Comparison of ENCODE assay signal across 8 cellular contexts in genomic region chr2:161418715-161419337, GRCh38. TPM values are rescaled to one million over a fixed set of nuclear protein-coding genes. Genes with fewer than 3 reads are reported as not detected.
DNase-seq lines count a peak whose midpoint lies in the region; ATAC-seq and TF ChIP-seq lines count a peak whose summit lies in the region.

No MANE protein-coding gene starts in this region.

- no peak overlapping the region for H3K4me3 ChIP-seq in colonic mucosa

- H3K27me3 ChIP-seq in colonic mucosa: peaks cover 96% of the 10 kb centered on the region

- H3K36me3 ChIP-seq in colonic mucosa: no peaks in the 10 kb centered on the region

- TF ChIP-seq CTCF in colonic mucosa (IDR thresholded peaks at IDR 0.05): no peak

- no peaks in the 10 kb centered on the region for H3K9me3 ChIP-seq in colonic mucosa

- H3K9ac ChIP-seq in colonic mucosa (ENCODE audit: low read depth in 2 of 2, low read length in 2 of 2): no peak overlapping the region

- peaks cover 5% of the 10 kb centered on the region for H3K4me1 ChIP-seq in colonic mucosa

- intact Hi-C loops in colonic mucosa (cut with DNase I): no loop called here

- DNase-seq in NCI-H748 (lab: John Stamatoyannopoulos, UW; ENCODE audit: unreplicated experiment): peak; percentile 65
- no peak for DNase-seq in NCI-H748 treated with DMSO at 0.1 percent for 48 hours (lab: John Stamatoyannopoulos, UW)
- DNase-seq in NCI-H2227 treated with DMSO at 0.1 percent for 48 hours (lab: John Stamatoyannopoulos, UW): peak; percentile 43
- DNase-seq in colonic mucosa: peak; percentile 29
- DNase-seq in retina: peak; percentile 88
- DNase-seq in NCI-H510A (lab: John Stamatoyannopoulos, UW): no peak

- no peak overlapping the region for H3K27ac ChIP-seq in colonic mucosa

- no peak for ATAC-seq in HG03196 (IDR thresholded peaks at IDR 0.05; ENCODE audit: unreplicated experiment)
- ATAC-seq in GM21447 (IDR thresholded peaks at IDR 0.05; ENCODE audit: unreplicated experiment): no peak

RNA-seq across cellular contexts. Expression of gene TBR1, which starts 2.7 kb away (rescaled TPM):
- not detected for total RNA-seq in colonic mucosa

Comparison
In these comparisons a context has a peak if more than half of its experiments do, and no peak if none do; other contexts are left out.
1. DNase-seq: peak in NCI-H748 (single experiment), NCI-H2227 treated with DMSO at 0.1 percent for 48 hours (single experiment), colonic mucosa (single experiment) and retina (single experiment); none in NCI-H748 treated with DMSO at 0.1 percent for 48 hours (single experiment) and NCI-H510A (single experiment).